ENCODE assay signal across 8 cellular contexts in the genomic region with DNA sequence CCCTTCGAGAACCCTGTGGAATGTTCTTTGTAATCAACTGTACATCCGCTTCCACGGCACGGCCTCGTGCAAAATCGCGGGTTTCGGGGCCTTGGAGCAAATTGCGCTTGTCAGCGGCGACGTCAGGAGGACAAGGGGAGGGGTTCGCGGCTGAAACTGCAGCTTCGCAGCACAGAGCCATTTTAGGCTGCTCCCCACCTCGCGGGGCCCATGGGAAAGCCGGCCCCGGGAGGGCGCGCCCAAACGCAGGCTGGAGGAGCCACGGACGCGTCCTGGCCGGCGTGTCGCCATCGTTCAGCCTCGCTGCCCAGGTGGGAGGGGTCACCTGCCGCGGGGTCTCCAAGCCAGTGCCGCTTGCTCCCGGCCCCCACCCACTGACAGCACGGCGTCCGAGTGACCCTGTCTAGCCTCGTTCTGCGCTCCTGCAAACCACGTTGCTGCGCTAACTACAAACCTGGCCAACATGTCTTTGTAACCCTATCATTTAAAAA. TPM values are rescaled to one million over a fixed set of nuclear protein-coding genes. Genes with fewer than 3 reads are reported as not detected.
DNase-seq lines count a peak whose midpoint lies in the region; ATAC-seq, FAIRE-seq and TF ChIP-seq lines count a peak whose summit lies in the region.

No MANE protein-coding gene starts in this region.

- intact Hi-C loops in ascending aorta (cut with DNase I) = no loop called here

- DNase-seq in NT2/D1 (ENCODE audit: low read depth, low spot score) (no peak), ascending aorta (ENCODE audit: low spot score in 2 of 2) (peak in 1 of 2 donors; percentile 67), RCC 7860 (ENCODE audit: low spot score) (no peak), D341Med (ENCODE audit: low spot score) (no peak)

- peak overlapping the region; percentile 77 for H3K9ac ChIP-seq in NT2/D1 (ENCODE audit: insufficient read length, low read depth)
- peak overlapping the region; percentile 43 for H3K9ac ChIP-seq in iPS-18a (ENCODE audit: low read length)
- H3K9ac ChIP-seq in skeletal muscle tissue (ENCODE audit: low read depth in 1 of 3, low read length in 3 of 3) = peak overlapping the region; percentile 59 to 86 (median 71)

- H3K4me3 ChIP-seq in NT2/D1 (ENCODE audit: insufficient read length, low read depth) (peak overlapping the region; percentile 55), ascending aorta (peak overlapping the region; percentile 65 to 72), iPS-18a (ENCODE audit: low read length) (peak overlapping the region; percentile 88), skeletal muscle tissue (ENCODE audit: low read length in 3 of 3) (peak overlapping the region; percentile 66 to 88 (median 87))

- FAIRE-seq in RCC 7860 (lab: Jason Lieb, UNC) = no peak

- peak; percentile 35 for TF ChIP-seq POLR2A in GM19193 (IDR thresholded peaks at IDR 0.05; ENCODE audit: extremely low read depth, insufficient read depth, insufficient read length)

- H3K27me3 ChIP-seq in NT2/D1 (ENCODE audit: insufficient read depth, insufficient read length) = peaks cover 54% of the 10 kb centered on the region
- peaks cover 5% of the 10 kb centered on the region for H3K27me3 ChIP-seq in ascending aorta
- H3K27me3 ChIP-seq in iPS-18a (ENCODE audit: control insufficient read depth, insufficient read depth, low read length) = peaks cover 68% of the 10 kb centered on the region
- H3K27me3 ChIP-seq in skeletal muscle tissue (ENCODE audit: control insufficient read depth in 3 of 3, insufficient read depth in 3 of 3, low read length in 3 of 3) = peaks cover 0 to 10% (median 8%) of the 10 kb centered on the region in 3 donors

- H3K27ac ChIP-seq in ascending aorta (peak overlapping the region in 1 of 2 donors; percentile 32), iPS-18a (ENCODE audit: low read length) (no peak overlapping the region), skeletal muscle tissue (ENCODE audit: low read depth, low read length) (peak overlapping the region; percentile 74)

- no peaks in the 10 kb centered on the region for H3K9me3 ChIP-seq in NT2/D1 (ENCODE audit: insufficient read depth, low read length)
- no peaks in the 10 kb centered on the region for H3K9me3 ChIP-seq in ascending aorta
- H3K9me3 ChIP-seq in iPS-18a (ENCODE audit: control insufficient read depth, low read depth, low read length) = no peaks in the 10 kb centered on the region
- no peaks in the 10 kb centered on the region for H3K9me3 ChIP-seq in skeletal muscle tissue (ENCODE audit: control insufficient read depth in 3 of 3, low read length in 3 of 3)

- H3K36me3 ChIP-seq in NT2/D1 (ENCODE audit: insufficient read depth, insufficient read length, low read length) = no peaks in the 10 kb centered on the region
- no peaks in the 10 kb centered on the region for H3K36me3 ChIP-seq in ascending aorta
- no peaks in the 10 kb centered on the region for H3K36me3 ChIP-seq in iPS-18a (ENCODE audit: control insufficient read depth, low read depth, low read length)
- no peaks in the 10 kb centered on the region for H3K36me3 ChIP-seq in skeletal muscle tissue (ENCODE audit: control insufficient read depth in 3 of 3, insufficient read depth in 3 of 3, low read length in 3 of 3)

- no peak for ATAC-seq in HG03280 (IDR thresholded peaks at IDR 0.05; ENCODE audit: unreplicated experiment)

- H3K4me1 ChIP-seq in NT2/D1 (ENCODE audit: insufficient read depth, insufficient read length) = no peaks in the 10 kb centered on the region
- peaks cover 0 to 10% of the 10 kb centered on the region in 2 donors for H3K4me1 ChIP-seq in ascending aorta
- peaks cover 16% of the 10 kb centered on the region for H3K4me1 ChIP-seq in iPS-18a (ENCODE audit: control insufficient read depth, low read depth, low read length)
- H3K4me1 ChIP-seq in skeletal muscle tissue (ENCODE audit: control insufficient read depth in 3 of 3, insufficient read depth in 3 of 3, low read length in 3 of 3) = peaks cover 26 to 43% (median 34%) of the 10 kb centered on the region in 3 donors

- TF ChIP-seq CTCF in ascending aorta (IDR thresholded peaks at IDR 0.05) = no peak

RNA-seq across cellular contexts. Expression of a gene that starts 2.8 kb away (rescaled TPM):
- total RNA-seq in ascending aorta (2.2 TPM), skeletal muscle tissue (12.5 TPM)
